Comparison of ENCODE assay signal across 8 cellular contexts in genomic region chr13:48037346-48038173, GRCh38. TPM values are rescaled to one million over a fixed set of nuclear protein-coding genes. Genes with fewer than 3 reads are reported as not detected.
DNase-seq lines count a peak whose midpoint lies in the region; ATAC-seq, FAIRE-seq and TF ChIP-seq lines count a peak whose summit lies in the region.

TSS of gene NUDT15 (plus strand) at chr13:48037726. CDS start at chr13:48037747, 21 bp downstream.

- TF ChIP-seq CTCF in RWPE2 (IDR thresholded peaks at IDR 0.05; ENCODE audit: poor library complexity, severe bottlenecking) = peak; percentile 94
- peak; percentile 97 for TF ChIP-seq CTCF in fibroblast of mammary gland (conservative IDR thresholded peaks at IDR 0.05; ENCODE audit: control insufficient read depth, insufficient read depth, low read depth, low read length)
- peak; percentile 99 for TF ChIP-seq CTCF in natural killer cell (IDR thresholded peaks at IDR 0.05)

- H3K4me3 ChIP-seq in RWPE2 (ENCODE audit: severe bottlenecking) (peak within 1 kb of the TSS; percentile 57), fibroblast of mammary gland (ENCODE audit: control insufficient read depth, low read depth, low read length) (peak within 1 kb of the TSS; percentile 75)

- ATAC-seq in RWPE2 (ENCODE audit: low read depth) (peak; percentile 89), natural killer cell (peak; percentile 92 to 99 (median 92))

- no peaks in the 10 kb centered on the region for H3K9me3 ChIP-seq in RWPE2 (ENCODE audit: severe bottlenecking)

- no peaks in the 10 kb centered on the region for H3K27me3 ChIP-seq in RWPE2 (ENCODE audit: insufficient read depth, poor library complexity, severe bottlenecking)

- H3K4me1 Mint-ChIP-seq in activated T-helper 2 cell treated with anti-CD3 and anti-CD28 coated beads, Interferon-gamma antibody, Interleukin-2, Interleukin-4, amounts not matched to agents 10 μg/mL and 5 μg/mL and 100 μg/mL, durations not matched to agents 14 hours and 24 hours and 36 hours (ENCODE audit: low read depth) = peaks cover 40% of the 10 kb centered on the region
- H3K4me1 Mint-ChIP-seq in natural killer cell = peaks cover 21% of the 10 kb centered on the region in 2 donors

- peaks cover 5% of the 10 kb centered on the region for H3K9me3 Mint-ChIP-seq in activated T-helper 2 cell treated with anti-CD3 and anti-CD28 coated beads, Interferon-gamma antibody, Interleukin-2, Interleukin-4, amounts not matched to agents 10 μg/mL and 5 μg/mL and 100 μg/mL, durations not matched to agents 14 hours and 24 hours and 36 hours
- H3K9me3 Mint-ChIP-seq in natural killer cell = no peaks in the 10 kb centered on the region

- H3K36me3 ChIP-seq in RWPE2 (ENCODE audit: low read depth) = peaks cover 15% of the 10 kb centered on the region

- peaks cover 55% of the 10 kb centered on the region for H3K36me3 Mint-ChIP-seq in activated T-helper 2 cell treated with anti-CD3 and anti-CD28 coated beads, Interferon-gamma antibody, Interleukin-2, Interleukin-4, amounts not matched to agents 10 μg/mL and 5 μg/mL and 100 μg/mL, durations not matched to agents 14 hours and 24 hours and 36 hours (ENCODE audit: low read depth)
- H3K36me3 Mint-ChIP-seq in natural killer cell = no peaks in the 10 kb centered on the region

- peak; percentile 96 for DNase-seq in G401 (ENCODE audit: low spot score)
- peak; percentile 75 for DNase-seq in H54 (ENCODE audit: insufficient read length, low spot score)
- peak; percentile 96 for DNase-seq in LoVo (ENCODE audit: low spot score)
- peak; percentile 90 for DNase-seq in RWPE2 (ENCODE audit: low spot score)
- DNase-seq in activated T-helper 2 cell treated with anti-CD3 and anti-CD28 coated beads, Interferon-gamma antibody, Interleukin-2, Interleukin-4, amounts not matched to agents 10 μg/mL and 5 μg/mL and 100 μg/mL, durations not matched to agents 14 hours and 24 hours and 36 hours (ENCODE audit: low spot score) = peak; percentile 96
- peak; percentile 96 for DNase-seq in fibroblast of mammary gland (ENCODE audit: low read depth)
- DNase-seq in natural killer cell = peak; percentile 90
- DNase-seq in stimulated activated naive CD4-positive, alpha-beta T cell treated with Interleukin-2 at 50 U/mL for 16 hours (lab: John Stamatoyannopoulos, UW) = peak; percentile 95

- H3K27me3 Mint-ChIP-seq in activated T-helper 2 cell treated with anti-CD3 and anti-CD28 coated beads, Interferon-gamma antibody, Interleukin-2, Interleukin-4, amounts not matched to agents 10 μg/mL and 5 μg/mL and 100 μg/mL, durations not matched to agents 14 hours and 24 hours and 36 hours (ENCODE audit: low read depth) = no peaks in the 10 kb centered on the region
- no peaks in the 10 kb centered on the region for H3K27me3 Mint-ChIP-seq in natural killer cell (ENCODE audit: low read depth in 2 of 2)

- intact Hi-C loops in activated T-helper 2 cell treated with anti-CD3 and anti-CD28 coated beads, Interferon-gamma antibody, Interleukin-2, Interleukin-4, amounts not matched to agents 10 μg/mL and 5 μg/mL and 100 μg/mL, durations not matched to agents 14 hours and 24 hours and 36 hours (cut with micrococcal nuclease) = loop anchor here (1.0 to 5.0 kb wide), 5 partner anchors 36 to 730 kb away; partner anchors contain the start of genes MED4, RB1 and SUCLA2
- intact Hi-C loops in natural killer cell (cut with micrococcal nuclease) = loop anchor here (2.0 to 5.0 kb wide), 3 partner anchors 37 to 265 kb away; partner anchors contain the start of genes MED4, RB1 and SUCLA2

- peak; percentile 77 for TF ChIP-seq POLR2A in H54 (IDR thresholded peaks at IDR 0.05; ENCODE audit: low read depth, low read length)

- peaks cover 15% of the 10 kb centered on the region for H3K4me1 ChIP-seq in RWPE2 (ENCODE audit: insufficient read depth, poor library complexity, severe bottlenecking)

- H3K27ac Mint-ChIP-seq in activated T-helper 2 cell treated with anti-CD3 and anti-CD28 coated beads, Interferon-gamma antibody, Interleukin-2, Interleukin-4, amounts not matched to agents 10 μg/mL and 5 μg/mL and 100 μg/mL, durations not matched to agents 14 hours and 24 hours and 36 hours = peak within 1 kb of the TSS; percentile 99
- H3K27ac Mint-ChIP-seq in natural killer cell = peak within 1 kb of the TSS; percentile 97 to 99

- peak within 1 kb of the TSS; percentile 86 for H3K27ac ChIP-seq in RWPE2 (ENCODE audit: poor library complexity, severe bottlenecking)

- peak within 1 kb of the TSS; percentile 98 for H3K4me3 Mint-ChIP-seq in activated T-helper 2 cell treated with anti-CD3 and anti-CD28 coated beads, Interferon-gamma antibody, Interleukin-2, Interleukin-4, amounts not matched to agents 10 μg/mL and 5 μg/mL and 100 μg/mL, durations not matched to agents 14 hours and 24 hours and 36 hours (ENCODE audit: low read depth)
- H3K4me3 Mint-ChIP-seq in natural killer cell = peak within 1 kb of the TSS; percentile 90

- in situ Hi-C loops in G401 (cut with HindIII; ENCODE audit: low sequenced_read_pairs) = no loop called here

- FAIRE-seq in H54 (lab: Jason Lieb, UNC) = peak; percentile 91

RNA-seq across cellular contexts. Expression of gene NUDT15, which starts in this region (rescaled TPM):
- 40.0 and 48.1 TPM in 2 replicates for total RNA-seq in G401 (2014; rRNA removed; shearing (Covaris generic))
- 12.2 and 15.9 TPM in 2 replicates for total RNA-seq in activated T-helper 2 cell treated with anti-CD3 and anti-CD28 coated beads, Interferon-gamma antibody, Interleukin-2, Interleukin-4, amounts not matched to agents 10 μg/mL and 5 μg/mL and 100 μg/mL, durations not matched to agents 14 hours and 24 hours and 36 hours
- total RNA-seq in natural killer cell = 1 to 10 TPM; 6.4 to 7.5 (median 6.5) TPM

Comparison
In these comparisons a context has a peak if more than half of its experiments do, and no peak if none do; other contexts are left out.
1. Peak in every context shown above with its lines: DNase-seq, ATAC-seq, H3K4me3 ChIP-seq and H3K27ac ChIP-seq.